1 cellular context compared by ENCODE assay signal in the genomic region with DNA sequence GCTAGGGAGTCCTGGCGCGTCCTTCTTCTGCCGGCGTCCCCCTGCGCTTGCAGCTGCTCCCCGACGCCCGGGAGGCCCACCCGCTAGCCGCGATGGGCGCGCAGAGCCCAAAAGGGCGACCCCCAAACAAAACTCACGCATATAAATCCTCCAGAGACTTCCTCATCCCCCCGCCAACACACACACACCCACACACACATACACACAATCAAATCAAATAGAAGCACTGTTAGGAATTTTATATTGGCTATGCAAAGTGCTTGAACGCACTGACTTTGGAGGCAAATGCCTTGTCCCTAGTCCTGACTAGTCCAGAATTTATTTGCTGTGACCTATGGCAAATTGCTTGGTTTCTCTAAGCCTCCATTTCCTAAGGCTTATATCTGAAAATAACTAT.
TF ChIP-seq lines count a peak whose summit lies in the region.

No MANE protein-coding gene starts in this region.

TF ChIP-seq in GM12878, 131 proteins besides CTCF, POLR2A, EP300 and RAD21 (continued from another document):
- peak; percentile 63; the same call in 1 of the 2 replicates for TF ChIP-seq TCF12 (IDR thresholded peaks at IDR 0.05; ENCODE audit: low read depth, low read length)
